ENCODE assay signal across 13 cellular contexts in genomic region chr1:97901017-97901658, GRCh38. TPM values are rescaled to one million over a fixed set of nuclear protein-coding genes. Genes with fewer than 3 reads are reported as not detected.
A peak's percentile ranks its signal among the peaks of the same experiment; 100 is the strongest.
DNase-seq lines count a peak whose midpoint lies in the region; ATAC-seq and TF ChIP-seq lines count a peak whose summit lies in the region.
"Had no signal": no experiment of that assay in that cellular context is flagged by ENCODE, and none has a peak within 500 bp of the region (broad histone marks: within the 10 kb centered on the region; RNA-seq: fewer than 3 reads in every experiment).

No MANE protein-coding gene starts in this region.

- no peaks in the 10 kb centered on the region for H3K9me3 Mint-ChIP-seq in natural killer cell

- no peaks in the 10 kb centered on the region for H3K27me3 Mint-ChIP-seq in natural killer cell (ENCODE audit: low read depth in 2 of 2)
- H3K27me3 Mint-ChIP-seq: activated CD8-positive, alpha-beta memory T cell treated with anti-CD3 and anti-CD28 coated beads, Interleukin-2, amount 10 ng/mL, durations not matched to agents 7 days and 5 days had no signal

- H3K36me3 Mint-ChIP-seq in natural killer cell, result no peaks in the 10 kb centered on the region

- H3K36me3 ChIP-seq in DND-41 (ENCODE audit: insufficient read depth, low read length), result peaks cover 16% of the 10 kb centered on the region; the same call in 1 of the 2 replicates
- H3K36me3 ChIP-seq: cardiac muscle cell, neural progenitor cell had no signal

- H3K9me3 ChIP-seq in DND-41 (ENCODE audit: insufficient read depth, low read length, severe bottlenecking), result peaks cover 14% of the 10 kb centered on the region

- H3K4me2 ChIP-seq in DND-41 (ENCODE audit: insufficient read depth, low read length), result peak overlapping the region; percentile 41; the same call in 1 of the 2 replicates
- H3K4me2 ChIP-seq: neural progenitor cell had no signal

- H2AFZ ChIP-seq in DND-41 (ENCODE audit: low read depth, low read length), result no peak overlapping the region
- H2AFZ ChIP-seq: neural progenitor cell had no signal

- H3K27me3 ChIP-seq in DND-41 (ENCODE audit: insufficient read depth, low read length, poor library complexity), result no peaks in the 10 kb centered on the region
- H3K27me3 ChIP-seq: cardiac muscle cell, neural progenitor cell, SJSA1 had no signal

- H3K27ac ChIP-seq in DND-41 (ENCODE audit: low read length), result peak overlapping the region; percentile 36; the same call in 1 of the 2 replicates
- H3K27ac ChIP-seq: cardiac muscle cell, neural progenitor cell, SJSA1 had no signal

- H3K4me3 Mint-ChIP-seq in natural killer cell, result peak overlapping the region; percentile 85
- H3K4me3 Mint-ChIP-seq: activated CD8-positive, alpha-beta memory T cell treated with anti-CD3 and anti-CD28 coated beads, Interleukin-2, amount 10 ng/mL, durations not matched to agents 7 days and 5 days; neural progenitor cell had no signal

- TF ChIP-seq CTCF in DND-41 (IDR thresholded peaks at IDR 0.05; ENCODE audit: borderline replicate concordance, extremely low read depth, low read length, poor library complexity, severe bottlenecking) (no peak), natural killer cell (IDR thresholded peaks at IDR 0.05) (no peak)

- ATAC-seq in DND-41 (ENCODE audit: insufficient read depth, low read depth) (peak; percentile 85), natural killer cell (peak; percentile 83 to 89 (median 85)), HG02852 (IDR thresholded peaks at IDR 0.05; ENCODE audit: unreplicated experiment) (no peak)
- ATAC-seq: activated CD8-positive, alpha-beta memory T cell treated with anti-CD3 and anti-CD28 coated beads, Interleukin-2, amount 10 ng/mL, durations not matched to agents 7 days and 5 days had no signal

- H3K4me3 ChIP-seq in DND-41 (ENCODE audit: low read depth in 1 of 2, low read length in 2 of 2), result no peak overlapping the region
- H3K4me3 ChIP-seq: cardiac muscle cell, neural progenitor cell, SJSA1 had no signal

- peaks cover 51 to 60% of the 10 kb centered on the region in 2 donors for H3K4me1 Mint-ChIP-seq in natural killer cell

- intact Hi-C loops in natural killer cell (cut with micrococcal nuclease), result no loop called here

- H3K79me2 ChIP-seq in DND-41 (ENCODE audit: insufficient read depth, low read length), result peaks cover 94% of the 10 kb centered on the region

- no peak overlapping the region for H3K9ac ChIP-seq in DND-41 (ENCODE audit: low read depth, low read length)
- H3K9ac ChIP-seq: neural progenitor cell had no signal

- H3K27ac Mint-ChIP-seq in natural killer cell, result peak overlapping the region; percentile 84 to 91
- H3K27ac Mint-ChIP-seq: activated CD8-positive, alpha-beta memory T cell treated with anti-CD3 and anti-CD28 coated beads, Interleukin-2, amount 10 ng/mL, durations not matched to agents 7 days and 5 days; neural progenitor cell had no signal

- H3K4me1 ChIP-seq in DND-41 (ENCODE audit: insufficient read depth, low read length), result peaks cover 21% of the 10 kb centered on the region
- H3K4me1 ChIP-seq: neural progenitor cell had no signal

- DNase-seq in DND-41 (no peak), NCI-H226 (peak; percentile 55), dermis blood vessel endothelial cell (peak; percentile 87), natural killer cell (no peak), HUDEP-2 (lab: John Stamatoyannopoulos, UW; ENCODE audit: unreplicated experiment in 76 of 76) (no peak), Ammon's horn (ENCODE audit: low spot score) (no peak)
- no peak for DNase-seq in effector CD4-positive, alpha-beta T cell
- DNase-seq: activated CD8-positive, alpha-beta memory T cell treated with anti-CD3 and anti-CD28 coated beads, Interleukin-2, amount 10 ng/mL, durations not matched to agents 7 days and 5 days; head of caudate nucleus had no signal

- peaks cover 4% of the 10 kb centered on the region; the same call in 1 of the 2 replicates for H4K20me1 ChIP-seq in DND-41 (ENCODE audit: insufficient read depth, low read length)

RNA-seq across cellular contexts. Expression of gene DPYD, which starts 19.7 kb away (rescaled TPM):
- total RNA-seq in dermis blood vessel endothelial cell (21.7 and 30.5 TPM in 2 replicates), natural killer cell (10 to 100 TPM; 56.6 to 66.7 (median 56.9) TPM)

Comparison
In these comparisons a context has a peak if more than half of its experiments do, and no peak if none do; other contexts are left out.
1. DNase-seq: peak in NCI-H226 (single experiment) and dermis blood vessel endothelial cell (single experiment); none in DND-41 (single experiment), natural killer cell (single experiment), HUDEP-2 (0 of 76), Ammon's horn (single experiment) and effector CD4-positive, alpha-beta T cell (single experiment).